Comparison of ENCODE assay signal across 9 cellular contexts in genomic region chr10:20598590-20598989, GRCh38.
A peak's percentile ranks its signal among the peaks of the same experiment; 100 is the strongest.
DNase-seq lines count a peak whose midpoint lies in the region; ATAC-seq lines count a peak whose summit lies in the region.
"Had no signal": no experiment of that assay in that cellular context is flagged by ENCODE, and none has a peak within 500 bp of the region (broad histone marks: within the 10 kb centered on the region; RNA-seq: fewer than 3 reads in every experiment).

No MANE protein-coding gene starts in this region.

- H2BK15ac ChIP-seq in mesenchymal stem cell (ENCODE audit: low read depth, poor library complexity, severe bottlenecking), result no peak overlapping the region

- no peaks in the 10 kb centered on the region for H3K79me1 ChIP-seq in mesenchymal stem cell (replicated peaks; ENCODE audit: low read length, poor library complexity, severe bottlenecking)

- H3K36me3 ChIP-seq in mesenchymal stem cell (ENCODE audit: control insufficient read depth in 1 of 2, insufficient read depth in 2 of 2, low read depth in 1 of 2, low read length in 2 of 2), result no peaks in the 10 kb centered on the region

- H4K91ac ChIP-seq in mesenchymal stem cell (ENCODE audit: low read length), result no peak overlapping the region

- H3K9ac ChIP-seq in mesenchymal stem cell (ENCODE audit: low read length), result no peak overlapping the region

- peaks cover 3% of the 10 kb centered on the region for H3K4me1 ChIP-seq in mesenchymal stem cell (ENCODE audit: control insufficient read depth, insufficient read depth, low read depth, low read length)

- no peak for ATAC-seq in HG03439 (IDR thresholded peaks at IDR 0.05; ENCODE audit: unreplicated experiment)
- ATAC-seq in stimulated activated naive CD8-positive, alpha-beta T cell treated with anti-CD3 and anti-CD28 coated beads, Interleukin-15, Interleukin-2, amounts not matched to agents 100 U/mL and 50 U/mL, for 24 hours, result no peak

- no peak overlapping the region for H3K18ac ChIP-seq in mesenchymal stem cell (ENCODE audit: low read depth in 1 of 2, low read length in 2 of 2)

- H3K4me2 ChIP-seq in mesenchymal stem cell (ENCODE audit: low read length, poor library complexity, severe bottlenecking), result no peak overlapping the region

- WGBS in mesenchymal stem cell, result 0% methylated on average over 3 of the region's 3 CpGs

- H3K4ac ChIP-seq in mesenchymal stem cell (ENCODE audit: low read depth in 1 of 2, low read length in 2 of 2), result no peak overlapping the region

- no peak overlapping the region for H2BK120ac ChIP-seq in mesenchymal stem cell (ENCODE audit: low read depth, low read length)

- H3K23ac ChIP-seq in mesenchymal stem cell (ENCODE audit: low read length in 2 of 2), result no peak overlapping the region

- no peak overlapping the region for H2AK5ac ChIP-seq in mesenchymal stem cell (ENCODE audit: low read length, severe bottlenecking)

- H2BK12ac ChIP-seq in mesenchymal stem cell (ENCODE audit: low read length in 2 of 2), result no peak overlapping the region

- H3K4me3 ChIP-seq in mesenchymal stem cell (ENCODE audit: insufficient read depth in 1 of 2, low read depth in 1 of 2, low read length in 2 of 2), result no peak overlapping the region
- H3K4me3 ChIP-seq: SK-N-MC had no signal

- no peak overlapping the region for H4K8ac ChIP-seq in mesenchymal stem cell (ENCODE audit: low read length)

- no peak overlapping the region for H2BK5ac ChIP-seq in mesenchymal stem cell (ENCODE audit: low read depth, low read length, poor library complexity, severe bottlenecking)

- no peaks in the 10 kb centered on the region for H3K9me3 ChIP-seq in mesenchymal stem cell (ENCODE audit: control insufficient read depth, low read length)

- H3K14ac ChIP-seq in mesenchymal stem cell (ENCODE audit: low read length in 2 of 2), result no peak overlapping the region

- no peak overlapping the region for H2AFZ ChIP-seq in mesenchymal stem cell (ENCODE audit: low read depth, low read length)

- no peaks in the 10 kb centered on the region for H3K27me3 ChIP-seq in mesenchymal stem cell (ENCODE audit: control insufficient read depth in 1 of 2, insufficient read depth in 1 of 2, low read length in 2 of 2)

- no peak overlapping the region for H3K27ac ChIP-seq in epithelial cell of prostate
- H3K27ac ChIP-seq in mesenchymal stem cell (ENCODE audit: low read length, poor library complexity, severe bottlenecking), result peak overlapping the region; percentile 38
- H3K27ac ChIP-seq: SK-N-MC had no signal

- peak; percentile 93 for DNase-seq in A172 (ENCODE audit: low spot score)
- DNase-seq in NCI-H226, result peak; percentile 87
- DNase-seq in epithelial cell of prostate (ENCODE audit: low read depth, low spot score), result peak; percentile 37
- peak; percentile 92 for DNase-seq in mesenchymal stem cell
- DNase-seq in stimulated activated CD4-positive, alpha-beta T cell treated with anti-CD3 and anti-CD28 coated beads, Interleukin-15, amount 100 ng/mL, for 24 hours, result no peak
- DNase-seq in NCI-H2171 treated with DMSO at 0.1 percent for 48 hours (lab: John Stamatoyannopoulos, UW), result no peak
- DNase-seq in stimulated activated naive CD8-positive, alpha-beta T cell treated with anti-CD3 and anti-CD28 coated beads, Interleukin-15, Interleukin-2, amounts not matched to agents 100 U/mL and 50 U/mL, for 24 hours, result no peak

Comparison
In these comparisons a context has a peak if more than half of its experiments do, and no peak if none do; other contexts are left out.
1. DNase-seq: peak in A172 (single experiment), NCI-H226 (single experiment), epithelial cell of prostate (single experiment) and mesenchymal stem cell (single experiment); none in stimulated activated CD4-positive, alpha-beta T cell treated with anti-CD3 and anti-CD28 coated beads, Interleukin-15, amount 100 ng/mL, for 24 hours (single experiment), NCI-H2171 treated with DMSO at 0.1 percent for 48 hours (single experiment) and stimulated activated naive CD8-positive, alpha-beta T cell treated with anti-CD3 and anti-CD28 coated beads, Interleukin-15, Interleukin-2, amounts not matched to agents 100 U/mL and 50 U/mL, for 24 hours (single experiment).